Comparison of ENCODE assay signal across 8 cellular contexts in genomic region chr2:241635756-241636155, GRCh38. TPM values are rescaled to one million over a fixed set of nuclear protein-coding genes. Genes with fewer than 3 reads are reported as not detected.
DNase-seq lines count a peak whose midpoint lies in the region; ATAC-seq and TF ChIP-seq lines count a peak whose summit lies in the region.

No MANE protein-coding gene starts in this region.

- H3K9me3 ChIP-seq in BLaER1 treated with 17β-estradiol and CSF1 and Interleukin-3, amounts not matched to agents 10 nM and 100 nM (replicated peaks in 1 of 11) = peaks cover 8 to 19% (median 14%) of the 10 kb centered on the region in 11 experiments; a peak in 21 of 22 replicates

- H4K20me1 ChIP-seq in BLaER1 treated with 17β-estradiol and CSF1 and Interleukin-3, amounts not matched to agents 10 nM and 100 nM = peaks cover 43 to 89% (median 62%) of the 10 kb centered on the region in 11 experiments; a peak in 20 of 22 replicates

- no peaks in the 10 kb centered on the region for H3K9me3 Mint-ChIP-seq in natural killer cell treated with Interleukin-12 subunit alpha and Interleukin-12 subunit beta and Interleukin-15 and Interleukin-18, amount 100 ng/mL, for 72 hours

- TF ChIP-seq CTCF in LNCaP clone FGC (IDR thresholded peaks at IDR 0.05; ENCODE audit: control insufficient read depth, extremely low read depth, insufficient read depth) (no peak), coronary artery (IDR thresholded peaks at IDR 0.05) (no peak), GM20000 (IDR thresholded peaks at IDR 0.05; ENCODE audit: extremely low read depth, missing control alignments) (no peak), foreskin keratinocyte (conservative IDR thresholded peaks at IDR 0.05) (no peak)

- H3K4me2 ChIP-seq in BLaER1 treated with 17β-estradiol and CSF1 and Interleukin-3, amounts not matched to agents 10 nM and 100 nM = peak overlapping the region; percentile 84 to 99 (median 91)

- peak overlapping the region; percentile 96 to 100 (median 99) for H3K9ac ChIP-seq in BLaER1 treated with 17β-estradiol and CSF1 and Interleukin-3, amounts not matched to agents 10 nM and 100 nM

- H3K27me3 Mint-ChIP-seq in natural killer cell treated with Interleukin-12 subunit alpha and Interleukin-12 subunit beta and Interleukin-15 and Interleukin-18, amount 100 ng/mL, for 72 hours = no peaks in the 10 kb centered on the region

- H3K27ac Mint-ChIP-seq in natural killer cell treated with Interleukin-12 subunit alpha and Interleukin-12 subunit beta and Interleukin-15 and Interleukin-18, amount 100 ng/mL, for 72 hours = peak overlapping the region; percentile 67 to 72

- DNase-seq in LNCaP clone FGC (ENCODE audit: low read depth) (no peak), coronary artery (ENCODE audit: low spot score) (no peak), GM20000 (ENCODE audit: low spot score) (no peak), midbrain (lab: John Stamatoyannopoulos, UW) (no peak), NCI-H345 (lab: John Stamatoyannopoulos, UW) (no peak), foreskin keratinocyte (no peak)
- no peak for DNase-seq in natural killer cell treated with Interleukin-12 subunit alpha and Interleukin-12 subunit beta and Interleukin-15 and Interleukin-18, amount 100 ng/mL, for 72 hours (ENCODE audit: low spot score)

- H3K4me3 ChIP-seq in BLaER1 treated with 17β-estradiol and CSF1 and Interleukin-3, amounts not matched to agents 10 nM and 100 nM = peak overlapping the region; percentile 70 to 97 (median 88)
- H3K4me3 ChIP-seq in LNCaP clone FGC (ENCODE audit: low read depth, low read length) (peak overlapping the region; percentile 82), coronary artery (peak overlapping the region; percentile 99)

- ATAC-seq in natural killer cell treated with Interleukin-12 subunit alpha and Interleukin-12 subunit beta and Interleukin-15 and Interleukin-18, amount 100 ng/mL, for 72 hours = no peak
- ATAC-seq in foreskin keratinocyte = no peak

- peak overlapping the region; percentile 85 for H3K4me3 Mint-ChIP-seq in natural killer cell treated with Interleukin-12 subunit alpha and Interleukin-12 subunit beta and Interleukin-15 and Interleukin-18, amount 100 ng/mL, for 72 hours

- H3K36me3 ChIP-seq in BLaER1 treated with 17β-estradiol and CSF1 and Interleukin-3, amounts not matched to agents 10 nM and 100 nM = peaks cover 49 to 66% (median 64%) of the 10 kb centered on the region in 11 experiments

- peaks cover 32 to 60% (median 37%) of the 10 kb centered on the region in 10 experiments for H3K4me1 ChIP-seq in BLaER1 treated with 17β-estradiol and CSF1 and Interleukin-3, amounts not matched to agents 10 nM and 100 nM
- no peaks in the 10 kb centered on the region for H3K4me1 ChIP-seq in foreskin keratinocyte

- H3K27ac ChIP-seq in BLaER1 treated with 17β-estradiol and CSF1 and Interleukin-3, amounts not matched to agents 10 nM and 100 nM = peak overlapping the region; percentile 97 to 100 (median 99); a peak in 21 of 22 replicates
- H3K27ac ChIP-seq in coronary artery = no peak overlapping the region
- no peak overlapping the region for H3K27ac ChIP-seq in foreskin keratinocyte

- peaks cover 6% of the 10 kb centered on the region for H3K36me3 Mint-ChIP-seq in natural killer cell treated with Interleukin-12 subunit alpha and Interleukin-12 subunit beta and Interleukin-15 and Interleukin-18, amount 100 ng/mL, for 72 hours

- H3K4me1 Mint-ChIP-seq in natural killer cell treated with Interleukin-12 subunit alpha and Interleukin-12 subunit beta and Interleukin-15 and Interleukin-18, amount 100 ng/mL, for 72 hours (ENCODE audit: low read depth in 2 of 2) = peaks cover 26 to 33% of the 10 kb centered on the region in 2 donors

- H3K27me3 ChIP-seq in BLaER1 treated with 17β-estradiol and CSF1 and Interleukin-3, amounts not matched to agents 10 nM and 100 nM = no peaks in the 10 kb centered on the region
- H3K27me3 ChIP-seq in foreskin keratinocyte = no peaks in the 10 kb centered on the region

RNA-seq across cellular contexts. Expression of gene THAP4, which starts 1.2 kb away (rescaled TPM):
- total RNA-seq in natural killer cell treated with Interleukin-12 subunit alpha and Interleukin-12 subunit beta and Interleukin-15 and Interleukin-18, amount 100 ng/mL, for 72 hours = 10 to 100 TPM; 26.9 to 55.9 TPM
- total RNA-seq in foreskin keratinocyte = 73.7 and 85.6 TPM in 2 replicates
- 72.4 and 74.7 TPM in 2 replicates for polyA plus RNA-seq in foreskin keratinocyte

RNA-seq across cellular contexts. Expression of gene ATG4B, which starts 1.7 kb away (rescaled TPM):
- total RNA-seq in natural killer cell treated with Interleukin-12 subunit alpha and Interleukin-12 subunit beta and Interleukin-15 and Interleukin-18, amount 100 ng/mL, for 72 hours = 100 to 1,000 TPM in 1 of 2 donors, 10 to 100 TPM in 1; 96.2 to 127 TPM
- 43.0 and 48.4 TPM in 2 replicates for total RNA-seq in foreskin keratinocyte
- polyA plus RNA-seq in foreskin keratinocyte = 53.9 and 59.1 TPM in 2 replicates

RNA-seq across cellular contexts. Expression of gene DTYMK, which starts 50.9 kb away (rescaled TPM):
- 100 to 1,000 TPM in 1 of 2 donors, 10 to 100 TPM in 1; 65.1 to 155 TPM for total RNA-seq in natural killer cell treated with Interleukin-12 subunit alpha and Interleukin-12 subunit beta and Interleukin-15 and Interleukin-18, amount 100 ng/mL, for 72 hours
- 74.9 and 86.9 TPM in 2 replicates for total RNA-seq in foreskin keratinocyte
- 98.3 and 112 TPM in 2 replicates for polyA plus RNA-seq in foreskin keratinocyte

Comparison
In these comparisons a context has a peak if more than half of its experiments do, and no peak if none do; other contexts are left out.
1. H3K27ac ChIP-seq: peak in BLaER1 treated with 17β-estradiol and CSF1 and Interleukin-3, amounts not matched to agents 10 nM and 100 nM (11 of 11); none in coronary artery (0 of 2) and foreskin keratinocyte (single experiment).
2. Peak in every context shown above with its lines, with median percentiles within 50 percentile points of each other: H3K4me3 ChIP-seq.